ENCODE assay signal across 8 cellular contexts in genomic region chr6:26204332-26205160, GRCh38.
DNase-seq lines count a peak whose midpoint lies in the region; ATAC-seq and TF ChIP-seq lines count a peak whose summit lies in the region.

No MANE protein-coding gene starts in this region.

- H3K9me3 ChIP-seq in PC-3 (ENCODE audit: low read length): no peaks in the 10 kb centered on the region
- H3K9me3 ChIP-seq in fibroblast of lung (ENCODE audit: control insufficient read depth, insufficient read depth, low read depth, low read length): no peaks in the 10 kb centered on the region
- no peaks in the 10 kb centered on the region for H3K9me3 ChIP-seq in naive thymus-derived CD4-positive, alpha-beta T cell (ENCODE audit: control insufficient read depth in 2 of 3, low read length in 3 of 3)

- CTCF ChIA-PET in PC-3 (lab: Charles Lee): interaction anchor here (0.7 to 1.1 kb wide), 3 partner anchors 29 to 942 kb away, joined by 3 to 4 read pairs (median 3); a partner anchor contains a TSS
- CTCF ChIA-PET in naive thymus-derived CD4-positive, alpha-beta T cell (lab: Charles Lee): interaction anchor here (0.8 to 1.8 kb wide), 7 partner anchors 10 to 46 kb away, joined by 3 to 12 read pairs (median 5); a partner anchor contains a TSS

- no peak overlapping the region for H3K4me3 Mint-ChIP-seq in activated T-cell treated with anti-CD3 and anti-CD28 coated beads, Interleukin-2, amount 50 U/mL, for 72 hours
- H3K4me3 Mint-ChIP-seq in naive thymus-derived CD4-positive, alpha-beta T cell: no peak overlapping the region

- intact Hi-C loops in PC-3 (cut with micrococcal nuclease): loop anchor here (1.0 kb wide), 1 partner anchor 12 kb away; a partner anchor contains a TSS
- intact Hi-C loops in naive thymus-derived CD4-positive, alpha-beta T cell (cut with micrococcal nuclease): loop anchor here (1.0 to 2.0 kb wide), 14 partner anchors 7 to 928 kb away; a partner anchor contains a TSS

- TF ChIP-seq CTCF in PC-3 (conservative IDR thresholded peaks at IDR 0.05; ENCODE audit: low read depth, low read length) (peak; percentile 44), fibroblast of lung (conservative IDR thresholded peaks at IDR 0.05 in 1 of 2, IDR thresholded peaks at IDR 0.05 in 1 of 2; ENCODE audit: low read depth in 1 of 2, low read length in 2 of 2) (peak; percentile 25 to 39)

- peak overlapping the region; percentile 85 for H3K4me3 ChIP-seq in PC-3 (ENCODE audit: low read length)
- peak overlapping the region; percentile 74 to 96 (median 87) for H3K4me3 ChIP-seq in fibroblast of lung (replicated peaks in 1 of 4; ENCODE audit: control extremely low read depth in 1 of 4, insufficient read depth in 1 of 4, low read depth in 3 of 4, low read length in 4 of 4)
- H3K4me3 ChIP-seq in naive thymus-derived CD4-positive, alpha-beta T cell (ENCODE audit: low read length): peak overlapping the region; percentile 77

- BruUV-seq in PC-3 (replicated peaks; lab: Mats Ljungman, UMichigan): TSS peak; percentile 75

- H3K27me3 ChIP-seq in PC-3 (ENCODE audit: low read length) (no peaks in the 10 kb centered on the region), fibroblast of lung (ENCODE audit: control insufficient read depth, insufficient read depth, low read length) (no peaks in the 10 kb centered on the region)
- H3K27me3 ChIP-seq in naive thymus-derived CD4-positive, alpha-beta T cell (ENCODE audit: control insufficient read depth in 2 of 2, insufficient read depth in 2 of 2, low read length in 2 of 2): no peaks in the 10 kb centered on the region

- H4K20me1 ChIP-seq in PC-3 (ENCODE audit: low read length): no peaks in the 10 kb centered on the region
- H4K20me1 ChIP-seq in fibroblast of lung (ENCODE audit: control insufficient read depth, extremely low read depth, insufficient read depth, low read length): no peaks in the 10 kb centered on the region

- H3K36me3 Mint-ChIP-seq in activated T-cell treated with anti-CD3 and anti-CD28 coated beads, Interleukin-2, amount 50 U/mL, for 72 hours (ENCODE audit: insufficient read depth in 2 of 2): no peaks in the 10 kb centered on the region
- no peaks in the 10 kb centered on the region for H3K36me3 Mint-ChIP-seq in naive thymus-derived CD4-positive, alpha-beta T cell

- no peaks in the 10 kb centered on the region for H3K27me3 Mint-ChIP-seq in activated T-cell treated with anti-CD3 and anti-CD28 coated beads, Interleukin-2, amount 50 U/mL, for 72 hours (ENCODE audit: low read depth)
- H3K27me3 Mint-ChIP-seq in naive thymus-derived CD4-positive, alpha-beta T cell: peaks cover 0 to 5% (median 0%) of the 10 kb centered on the region in 5 donors

- peak overlapping the region; percentile 71 for H2AFZ ChIP-seq in PC-3 (ENCODE audit: low read length)
- peak overlapping the region; percentile 88 for H2AFZ ChIP-seq in fibroblast of lung (ENCODE audit: low read length)

- peak overlapping the region; percentile 82 for H3K27ac ChIP-seq in PC-3 (ENCODE audit: low read length)
- H3K27ac ChIP-seq in fibroblast of lung (ENCODE audit: insufficient read depth, low read length): peak overlapping the region; percentile 99
- H3K27ac ChIP-seq in naive thymus-derived CD4-positive, alpha-beta T cell (ENCODE audit: low read depth, low read length): peak overlapping the region; percentile 90

- no peak overlapping the region for H3K27ac Mint-ChIP-seq in activated T-cell treated with anti-CD3 and anti-CD28 coated beads, Interleukin-2, amount 50 U/mL, for 72 hours
- H3K27ac Mint-ChIP-seq in naive thymus-derived CD4-positive, alpha-beta T cell: no peak overlapping the region

- H3K79me2 ChIP-seq in PC-3 (ENCODE audit: low read length): peaks cover 12% of the 10 kb centered on the region; the same call in 1 of the 2 replicates
- H3K79me2 ChIP-seq in fibroblast of lung (ENCODE audit: control insufficient read depth, insufficient read depth, low read length): no peaks in the 10 kb centered on the region

- H3K4me1 ChIP-seq in PC-3 (ENCODE audit: insufficient read depth, low read length): peaks cover 15% of the 10 kb centered on the region
- peaks cover 5% of the 10 kb centered on the region for H3K4me1 ChIP-seq in fibroblast of lung (ENCODE audit: control insufficient read depth, extremely low read depth, insufficient read depth, low read length)
- H3K4me1 ChIP-seq in naive thymus-derived CD4-positive, alpha-beta T cell (ENCODE audit: control insufficient read depth in 2 of 2, insufficient read depth in 2 of 2, low read length in 2 of 2): peaks cover 20 to 23% of the 10 kb centered on the region in 2 donors

- H3K4me2 ChIP-seq in PC-3 (ENCODE audit: low read length) (peak overlapping the region; percentile 86), fibroblast of lung (ENCODE audit: extremely low read depth, insufficient read depth, low read length) (peak overlapping the region; percentile 97)

- peaks cover 21% of the 10 kb centered on the region for H3K4me1 Mint-ChIP-seq in activated T-cell treated with anti-CD3 and anti-CD28 coated beads, Interleukin-2, amount 50 U/mL, for 72 hours (ENCODE audit: low read depth)
- H3K4me1 Mint-ChIP-seq in naive thymus-derived CD4-positive, alpha-beta T cell: peaks cover 9 to 36% (median 26%) of the 10 kb centered on the region in 7 donors

- H3K9ac ChIP-seq in PC-3 (ENCODE audit: low read length): peak overlapping the region; percentile 87
- peak overlapping the region; percentile 89 for H3K9ac ChIP-seq in fibroblast of lung (ENCODE audit: insufficient read depth, low read length)

- H3F3A ChIP-seq in PC-3 (ENCODE audit: low read length, unreplicated experiment): peaks cover 11% of the 10 kb centered on the region

- H3K9me2 ChIP-seq in PC-3 (replicated peaks; ENCODE audit: low read length): no peaks in the 10 kb centered on the region

- POLR2A ChIA-PET in PC-3 (lab: Charles Lee; ENCODE audit: unreplicated experiment): interaction anchor here (0.6 to 2.9 kb wide), 8 partner anchors 8 to 204 kb away, joined by 3 to 51 read pairs (median 4); a partner anchor contains a TSS
- POLR2A ChIA-PET in naive thymus-derived CD4-positive, alpha-beta T cell (lab: Charles Lee): interaction anchor here (0.6 to 43.4 kb wide), 54 partner anchors 4 to 1690 kb away, joined by 3 to 3606 read pairs (median 5); a partner anchor contains a TSS

- ATAC-seq in GM21576 (IDR thresholded peaks at IDR 0.05; ENCODE audit: unreplicated experiment): peak; percentile 42
- ATAC-seq in PC-3: peak; percentile 59
- peak; percentile 76 to 78 for ATAC-seq in activated T-cell treated with anti-CD3 and anti-CD28 coated beads, Interleukin-2, amount 50 U/mL, for 72 hours (replicated peaks in 1 of 2)
- ATAC-seq in naive thymus-derived CD4-positive, alpha-beta T cell: peak; percentile 72

- no peaks in the 10 kb centered on the region for H3K36me3 ChIP-seq in PC-3 (ENCODE audit: low read depth, low read length)
- H3K36me3 ChIP-seq in fibroblast of lung (ENCODE audit: control insufficient read depth, insufficient read depth, low read length): no peaks in the 10 kb centered on the region
- no peaks in the 10 kb centered on the region for H3K36me3 ChIP-seq in naive thymus-derived CD4-positive, alpha-beta T cell (ENCODE audit: control insufficient read depth in 2 of 3, insufficient read depth in 3 of 3, low read length in 3 of 3)

- DNase-seq in DMS153 (lab: John Stamatoyannopoulos, UW) (peak; percentile 97), KG1 (lab: John Stamatoyannopoulos, UW) (peak; percentile 85), PC-3 (peak; percentile 98), fibroblast of lung (ENCODE audit: low read depth in 2 of 2) (peak; percentile 98 to 100)
- DNase-seq in activated T-cell treated with anti-CD3 and anti-CD28 coated beads, Interleukin-2, amount 50 U/mL, for 72 hours: peak; percentile 83 to 87
- DNase-seq in naive thymus-derived CD4-positive, alpha-beta T cell: peak; percentile 67 to 95 (median 89)
- peak; percentile 80 for DNase-seq in stimulated activated naive CD4-positive, alpha-beta T cell treated with Interleukin-2 at 50 U/mL for 16 hours (lab: John Stamatoyannopoulos, UW)

- H3K9me3 Mint-ChIP-seq in activated T-cell treated with anti-CD3 and anti-CD28 coated beads, Interleukin-2, amount 50 U/mL, for 72 hours: no peaks in the 10 kb centered on the region
- peaks cover 0 to 10% (median 0%) of the 10 kb centered on the region in 11 donors for H3K9me3 Mint-ChIP-seq in naive thymus-derived CD4-positive, alpha-beta T cell

Comparison
In these comparisons a context has a peak if more than half of its experiments do, and no peak if none do; other contexts are left out.
1. Peak in every context shown above with its lines: DNase-seq, ATAC-seq, H3K4me3 ChIP-seq and H3K27ac ChIP-seq.